In the genomic region with DNA sequence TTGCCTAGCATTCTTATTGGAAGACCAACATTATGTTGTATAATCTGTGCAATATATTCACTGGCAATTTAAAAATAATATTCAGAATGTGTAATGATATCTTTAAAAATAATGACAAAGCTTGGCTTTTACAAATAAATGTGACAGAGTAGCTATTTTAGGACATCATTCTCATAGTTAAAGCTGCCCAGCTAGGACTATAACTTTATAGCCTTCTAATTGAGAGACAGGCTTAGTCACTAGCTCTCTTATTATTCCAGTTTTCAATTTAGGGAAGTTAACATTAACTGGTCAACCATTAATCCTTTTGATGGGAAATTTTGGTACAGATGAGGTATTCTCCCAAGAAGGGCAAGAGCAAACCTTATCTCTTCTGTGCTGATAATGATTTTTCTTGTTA, we compare ENCODE assay signal across 3 cellular contexts.
"Had no signal": no experiment of that assay in that cellular context is flagged by ENCODE, and none has a peak within 500 bp of the region (broad histone marks: within the 10 kb centered on the region; RNA-seq: fewer than 3 reads in every experiment).

No MANE protein-coding gene starts in this region.

- ATAC-seq: GM12878 had no signal

- H3K4me3 ChIP-seq: GM12878 had no signal

- DNase-seq: GDM1, GF-D8 had no signal
